ENCODE assay signal across 1 cellular context in genomic region chr12:64403708-64404469, GRCh38.
TF ChIP-seq lines count a peak whose summit lies in the region.

TSS of gene XPOT (plus strand) at chr12:64404392. CDS start at chr12:64410036, 5,644 bp downstream.

TF ChIP-seq in GM12878, 131 proteins besides CTCF, POLR2A, EP300 and RAD21 (continued from another document and continues in another):
- TF ChIP-seq ZNF592 (IDR thresholded peaks at IDR 0.05) (no peak), RELA (IDR thresholded peaks at IDR 0.05; ENCODE audit: borderline replicate concordance, partially characterized antibody) (no peak), HDAC2 (IDR thresholded peaks at IDR 0.05) (no peak), FOS (IDR thresholded peaks at IDR 0.05; ENCODE audit: borderline replicate concordance, extremely low read depth, insufficient read length) (no peak), TCF7 (IDR thresholded peaks at IDR 0.05; ENCODE audit: borderline replicate concordance) (no peak), NFXL1 (IDR thresholded peaks at IDR 0.05; ENCODE audit: borderline replicate concordance) (no peak), TCF12 (IDR thresholded peaks at IDR 0.05; ENCODE audit: low read depth, low read length) (0 out of 2 replicates have a peak, but pooled peaks have one; percentile 32), HDGF (IDR thresholded peaks at IDR 0.05) (no peak), EED (IDR thresholded peaks at IDR 0.05; ENCODE audit: low read depth) (no peak), EGR1 (IDR thresholded peaks at IDR 0.05; ENCODE audit: borderline replicate concordance in 1 of 2, low read depth in 2 of 2, low read length in 2 of 2) (peak; percentile 37 to 83; a peak in 2 of 3 replicates), SIN3A (IDR thresholded peaks at IDR 0.05; ENCODE audit: low read depth, low read length) (no peak), SMAD1 (IDR thresholded peaks at IDR 0.05; ENCODE audit: low read depth, partially characterized antibody) (no peak), GABPA (IDR thresholded peaks at IDR 0.05; ENCODE audit: low read depth) (peak; percentile 76), BCLAF1 (IDR thresholded peaks at IDR 0.05) (no peak), TCF3 (IDR thresholded peaks at IDR 0.05; ENCODE audit: borderline replicate concordance, insufficient read depth, low read depth, low read length) (0 out of 2 replicates have a peak, but pooled peaks have one; percentile 43), SRF (IDR thresholded peaks at IDR 0.05; ENCODE audit: low read depth in 2 of 2, low read length in 2 of 2) (0 out of 4 replicates have a peak, but pooled peaks of 1 of the 2 experiments have one; percentile 9), USF1 (IDR thresholded peaks at IDR 0.05; ENCODE audit: borderline replicate concordance, extremely low read length, insufficient read depth, low read depth, low read length) (peak; percentile 58), SPI1 (IDR thresholded peaks at IDR 0.05; ENCODE audit: borderline replicate concordance, insufficient read depth, low read depth, low read length) (no peak), CHD2 (IDR thresholded peaks at IDR 0.05; ENCODE audit: borderline replicate concordance, low read depth, low read length) (peak; percentile 45), CHD1 (IDR thresholded peaks at IDR 0.05; ENCODE audit: low read depth, low read length) (no peak), CBX5 (IDR thresholded peaks at IDR 0.05; ENCODE audit: low read depth) (peak; percentile 34; the same call in 1 of the 2 replicates), ATF7 (IDR thresholded peaks at IDR 0.05; ENCODE audit: low read depth) (peak; percentile 61), WRNIP1 (IDR thresholded peaks at IDR 0.05; ENCODE audit: borderline replicate concordance, low read depth, low read length) (no peak), PML (IDR thresholded peaks at IDR 0.05; ENCODE audit: low read length) (peak; percentile 93), IKZF1 (conservative IDR thresholded peaks at IDR 0.05) (peak; percentile 96), RCOR1 (conservative IDR thresholded peaks at IDR 0.05; ENCODE audit: low read depth, low read length) (no peak), ZZZ3 (IDR thresholded peaks at IDR 0.05; ENCODE audit: control insufficient read depth, insufficient read length, low read depth) (no peak), ZNF207 (IDR thresholded peaks at IDR 0.05; ENCODE audit: borderline replicate concordance) (no peak), POLR2AphosphoS2 (IDR thresholded peaks at IDR 0.05; ENCODE audit: low read depth, low read length) (peak; percentile 93), PKNOX1 (IDR thresholded peaks at IDR 0.05) (peak; percentile 42; the same call in 1 of the 2 replicates), RBBP5 (conservative IDR thresholded peaks at IDR 0.05) (no peak), RFX5 (IDR thresholded peaks at IDR 0.05; ENCODE audit: low read depth, low read length) (no peak), ETV6 (conservative IDR thresholded peaks at IDR 0.05 in 1 of 2, IDR thresholded peaks at IDR 0.05 in 1 of 2; ENCODE audit: borderline replicate concordance in 1 of 2, low read depth in 1 of 2) (no peak), BCL11A (IDR thresholded peaks at IDR 0.05; ENCODE audit: low read depth, low read length) (no peak), IKZF2 (IDR thresholded peaks at IDR 0.05) (no peak), ZSCAN29 (IDR thresholded peaks at IDR 0.05) (no peak), STAT3 (IDR thresholded peaks at IDR 0.05; ENCODE audit: low read depth, low read length) (no peak), CBX3 (IDR thresholded peaks at IDR 0.05; ENCODE audit: borderline replicate concordance, low read depth) (no peak), ATF2 (IDR thresholded peaks at IDR 0.05; ENCODE audit: low read length) (no peak), REST (IDR thresholded peaks at IDR 0.05; ENCODE audit: low read depth, low read length) (no peak), LARP7 (IDR thresholded peaks at IDR 0.05) (no peak; the same call in 1 of the 2 replicates), TBL1XR1 (IDR thresholded peaks at IDR 0.05; ENCODE audit: low read depth, low read length) (no peak), DPF2 (IDR thresholded peaks at IDR 0.05) (no peak), JUNB (IDR thresholded peaks at IDR 0.05) (no peak), ZBTB33 (IDR thresholded peaks at IDR 0.05) (no peak), MAX (IDR thresholded peaks at IDR 0.05; ENCODE audit: low read depth, low read length) (peak; percentile 67; the same call in 1 of the 2 replicates)
